ENCODE assay signal across 1 cellular context in the genomic region with DNA sequence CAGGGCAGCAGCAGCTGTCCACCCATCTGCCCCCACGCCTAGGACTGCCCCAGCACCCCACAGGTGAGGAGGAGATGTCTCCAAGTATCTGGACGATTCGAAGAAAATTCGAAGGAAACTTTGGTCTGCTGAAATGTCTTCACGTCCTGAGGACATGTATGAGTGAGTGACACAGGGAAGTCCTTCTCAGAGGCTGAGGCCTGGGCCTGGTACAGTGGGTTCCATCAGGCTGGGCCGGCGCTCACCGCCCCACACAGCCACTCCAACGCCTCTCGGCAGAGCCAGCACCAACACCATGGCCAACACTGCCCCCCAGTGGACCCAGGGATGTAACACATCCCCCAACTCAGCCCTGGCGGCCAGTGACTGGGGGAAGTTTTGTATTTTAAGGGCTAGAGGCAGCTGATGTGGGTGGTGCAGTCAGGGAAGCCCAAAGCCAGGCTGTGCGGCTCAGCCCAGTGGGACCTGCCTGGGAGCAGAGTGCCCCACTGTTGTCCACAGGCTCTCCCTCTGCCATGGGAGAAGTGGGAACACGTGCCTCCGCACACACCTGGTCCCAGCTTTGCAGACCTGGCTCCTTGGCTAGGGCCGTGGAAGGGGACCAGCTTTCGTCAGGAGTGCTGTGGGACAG.
A peak's percentile ranks its signal among the peaks of the same experiment; 100 is the strongest.
TF ChIP-seq lines count a peak whose summit lies in the region.

No MANE protein-coding gene starts in this region.

TF ChIP-seq in HepG2, 621 proteins besides CTCF, POLR2A, EP300 and RAD21 (continued from another document and continues in another):
- TF ChIP-seq, protein P1, sequence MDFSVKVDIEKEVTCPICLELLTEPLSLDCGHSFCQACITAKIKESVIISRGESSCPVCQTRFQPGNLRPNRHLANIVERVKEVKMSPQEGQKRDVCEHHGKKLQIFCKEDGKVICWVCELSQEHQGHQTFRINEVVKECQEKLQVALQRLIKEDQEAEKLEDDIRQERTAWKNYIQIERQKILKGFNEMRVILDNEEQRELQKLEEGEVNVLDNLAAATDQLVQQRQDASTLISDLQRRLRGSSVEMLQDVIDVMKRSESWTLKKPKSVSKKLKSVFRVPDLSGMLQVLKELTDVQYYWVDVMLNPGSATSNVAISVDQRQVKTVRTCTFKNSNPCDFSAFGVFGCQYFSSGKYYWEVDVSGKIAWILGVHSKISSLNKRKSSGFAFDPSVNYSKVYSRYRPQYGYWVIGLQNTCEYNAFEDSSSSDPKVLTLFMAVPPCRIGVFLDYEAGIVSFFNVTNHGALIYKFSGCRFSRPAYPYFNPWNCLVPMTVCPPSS (IDR thresholded peaks at IDR 0.05) = no peak
- TF ChIP-seq CHCHD3 (CRISPR knock-in tag; IDR thresholded peaks at IDR 0.05) = no peak
- TF ChIP-seq ZNF891 (CRISPR knock-in tag; IDR thresholded peaks at IDR 0.05) = peak; percentile 90; the same call in 1 of the 2 replicates
- TF ChIP-seq MAZ (IDR thresholded peaks at IDR 0.05; ENCODE audit: borderline replicate concordance, low read depth, low read length) = peak; percentile 66; the same call in 1 of the 2 replicates
- TF ChIP-seq MAZ (CRISPR knock-in tag; IDR thresholded peaks at IDR 0.05; ENCODE audit: low read depth) = peak; percentile 80; the same call in 1 of the 2 replicates
- TF ChIP-seq, protein P2, sequence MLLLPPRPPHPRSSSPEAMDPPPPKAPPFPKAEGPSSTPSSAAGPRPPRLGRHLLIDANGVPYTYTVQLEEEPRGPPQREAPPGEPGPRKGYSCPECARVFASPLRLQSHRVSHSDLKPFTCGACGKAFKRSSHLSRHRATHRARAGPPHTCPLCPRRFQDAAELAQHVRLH (CRISPR knock-in tag; IDR thresholded peaks at IDR 0.05; ENCODE audit: borderline replicate concordance, low read depth) = 0 out of 2 replicates have a peak, but pooled peaks have one; percentile 37
- TF ChIP-seq MIXL1 (CRISPR knock-in tag; IDR thresholded peaks at IDR 0.05) = 0 out of 2 replicates have a peak, but pooled peaks have one; percentile 51
- TF ChIP-seq, protein P3, sequence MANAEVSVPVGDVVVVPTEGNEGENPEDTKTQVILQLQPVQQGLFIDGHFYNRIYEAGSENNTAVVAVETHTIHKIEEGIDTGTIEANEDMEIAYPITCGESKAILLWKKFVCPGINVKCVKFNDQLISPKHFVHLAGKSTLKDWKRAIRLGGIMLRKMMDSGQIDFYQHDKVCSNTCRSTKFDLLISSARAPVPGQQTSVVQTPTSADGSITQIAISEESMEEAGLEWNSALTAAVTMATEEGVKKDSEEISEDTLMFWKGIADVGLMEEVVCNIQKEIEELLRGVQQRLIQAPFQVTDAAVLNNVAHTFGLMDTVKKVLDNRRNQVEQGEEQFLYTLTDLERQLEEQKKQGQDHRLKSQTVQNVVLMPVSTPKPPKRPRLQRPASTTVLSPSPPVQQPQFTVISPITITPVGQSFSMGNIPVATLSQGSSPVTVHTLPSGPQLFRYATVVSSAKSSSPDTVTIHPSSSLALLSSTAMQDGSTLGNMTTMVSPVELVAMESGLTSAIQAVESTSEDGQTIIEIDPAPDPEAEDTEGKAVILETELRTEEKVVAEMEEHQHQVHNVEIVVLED (CRISPR knock-in tag; IDR thresholded peaks at IDR 0.05; ENCODE audit: borderline replicate concordance) = peak; percentile 21; the same call in 1 of the 2 replicates
- no peak for TF ChIP-seq SATB2 (CRISPR knock-in tag; IDR thresholded peaks at IDR 0.05)
- TF ChIP-seq, protein P4, sequence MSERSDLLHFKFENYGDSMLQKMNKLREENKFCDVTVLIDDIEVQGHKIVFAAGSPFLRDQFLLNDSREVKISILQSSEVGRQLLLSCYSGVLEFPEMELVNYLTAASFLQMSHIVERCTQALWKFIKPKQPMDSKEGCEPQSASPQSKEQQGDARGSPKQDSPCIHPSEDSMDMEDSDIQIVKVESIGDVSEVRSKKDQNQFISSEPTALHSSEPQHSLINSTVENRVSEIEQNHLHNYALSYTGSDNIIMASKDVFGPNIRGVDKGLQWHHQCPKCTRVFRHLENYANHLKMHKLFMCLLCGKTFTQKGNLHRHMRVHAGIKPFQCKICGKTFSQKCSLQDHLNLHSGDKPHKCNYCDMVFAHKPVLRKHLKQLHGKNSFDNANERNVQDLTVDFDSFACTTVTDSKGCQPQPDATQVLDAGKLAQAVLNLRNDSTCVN (CRISPR knock-in tag; IDR thresholded peaks at IDR 0.05; ENCODE audit: borderline replicate concordance) = 0 out of 2 replicates have a peak, but pooled peaks have one; percentile 78
- TF ChIP-seq, protein P5, sequence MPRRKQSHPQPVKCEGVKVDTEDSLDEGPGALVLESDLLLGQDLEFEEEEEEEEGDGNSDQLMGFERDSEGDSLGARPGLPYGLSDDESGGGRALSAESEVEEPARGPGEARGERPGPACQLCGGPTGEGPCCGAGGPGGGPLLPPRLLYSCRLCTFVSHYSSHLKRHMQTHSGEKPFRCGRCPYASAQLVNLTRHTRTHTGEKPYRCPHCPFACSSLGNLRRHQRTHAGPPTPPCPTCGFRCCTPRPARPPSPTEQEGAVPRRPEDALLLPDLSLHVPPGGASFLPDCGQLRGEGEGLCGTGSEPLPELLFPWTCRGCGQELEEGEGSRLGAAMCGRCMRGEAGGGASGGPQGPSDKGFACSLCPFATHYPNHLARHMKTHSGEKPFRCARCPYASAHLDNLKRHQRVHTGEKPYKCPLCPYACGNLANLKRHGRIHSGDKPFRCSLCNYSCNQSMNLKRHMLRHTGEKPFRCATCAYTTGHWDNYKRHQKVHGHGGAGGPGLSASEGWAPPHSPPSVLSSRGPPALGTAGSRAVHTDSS (CRISPR knock-in tag; conservative IDR thresholded peaks at IDR 0.05) = no peak
- no peak for TF ChIP-seq ADNP (CRISPR knock-in tag; IDR thresholded peaks at IDR 0.05)
- no peak for TF ChIP-seq NR2F1 (CRISPR knock-in tag; IDR thresholded peaks at IDR 0.05)
- TF ChIP-seq, protein P6, sequence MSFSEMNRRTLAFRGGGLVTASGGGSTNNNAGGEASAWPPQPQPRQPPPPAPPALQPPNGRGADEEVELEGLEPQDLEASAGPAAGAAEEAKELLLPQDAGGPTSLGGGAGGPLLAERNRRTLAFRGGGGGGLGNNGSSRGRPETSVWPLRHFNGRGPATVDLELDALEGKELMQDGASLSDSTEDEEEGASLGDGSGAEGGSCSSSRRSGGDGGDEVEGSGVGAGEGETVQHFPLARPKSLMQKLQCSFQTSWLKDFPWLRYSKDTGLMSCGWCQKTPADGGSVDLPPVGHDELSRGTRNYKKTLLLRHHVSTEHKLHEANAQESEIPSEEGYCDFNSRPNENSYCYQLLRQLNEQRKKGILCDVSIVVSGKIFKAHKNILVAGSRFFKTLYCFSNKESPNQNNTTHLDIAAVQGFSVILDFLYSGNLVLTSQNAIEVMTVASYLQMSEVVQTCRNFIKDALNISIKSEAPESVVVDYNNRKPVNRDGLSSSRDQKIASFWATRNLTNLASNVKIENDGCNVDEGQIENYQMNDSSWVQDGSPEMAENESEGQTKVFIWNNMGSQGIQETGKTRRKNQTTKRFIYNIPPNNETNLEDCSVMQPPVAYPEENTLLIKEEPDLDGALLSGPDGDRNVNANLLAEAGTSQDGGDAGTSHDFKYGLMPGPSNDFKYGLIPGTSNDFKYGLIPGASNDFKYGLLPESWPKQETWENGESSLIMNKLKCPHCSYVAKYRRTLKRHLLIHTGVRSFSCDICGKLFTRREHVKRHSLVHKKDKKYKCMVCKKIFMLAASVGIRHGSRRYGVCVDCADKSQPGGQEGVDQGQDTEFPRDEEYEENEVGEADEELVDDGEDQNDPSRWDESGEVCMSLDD (CRISPR knock-in tag; IDR thresholded peaks at IDR 0.05; ENCODE audit: borderline replicate concordance) = no peak
- TF ChIP-seq, protein P7, sequence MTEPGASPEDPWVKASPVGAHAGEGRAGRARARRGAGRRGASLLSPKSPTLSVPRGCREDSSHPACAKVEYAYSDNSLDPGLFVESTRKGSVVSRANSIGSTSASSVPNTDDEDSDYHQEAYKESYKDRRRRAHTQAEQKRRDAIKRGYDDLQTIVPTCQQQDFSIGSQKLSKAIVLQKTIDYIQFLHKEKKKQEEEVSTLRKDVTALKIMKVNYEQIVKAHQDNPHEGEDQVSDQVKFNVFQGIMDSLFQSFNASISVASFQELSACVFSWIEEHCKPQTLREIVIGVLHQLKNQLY (CRISPR knock-in tag; IDR thresholded peaks at IDR 0.05) = no peak
- no peak for TF ChIP-seq NR2F2 (IDR thresholded peaks at IDR 0.05; ENCODE audit: borderline replicate concordance, low read depth)
- TF ChIP-seq, protein P8, sequence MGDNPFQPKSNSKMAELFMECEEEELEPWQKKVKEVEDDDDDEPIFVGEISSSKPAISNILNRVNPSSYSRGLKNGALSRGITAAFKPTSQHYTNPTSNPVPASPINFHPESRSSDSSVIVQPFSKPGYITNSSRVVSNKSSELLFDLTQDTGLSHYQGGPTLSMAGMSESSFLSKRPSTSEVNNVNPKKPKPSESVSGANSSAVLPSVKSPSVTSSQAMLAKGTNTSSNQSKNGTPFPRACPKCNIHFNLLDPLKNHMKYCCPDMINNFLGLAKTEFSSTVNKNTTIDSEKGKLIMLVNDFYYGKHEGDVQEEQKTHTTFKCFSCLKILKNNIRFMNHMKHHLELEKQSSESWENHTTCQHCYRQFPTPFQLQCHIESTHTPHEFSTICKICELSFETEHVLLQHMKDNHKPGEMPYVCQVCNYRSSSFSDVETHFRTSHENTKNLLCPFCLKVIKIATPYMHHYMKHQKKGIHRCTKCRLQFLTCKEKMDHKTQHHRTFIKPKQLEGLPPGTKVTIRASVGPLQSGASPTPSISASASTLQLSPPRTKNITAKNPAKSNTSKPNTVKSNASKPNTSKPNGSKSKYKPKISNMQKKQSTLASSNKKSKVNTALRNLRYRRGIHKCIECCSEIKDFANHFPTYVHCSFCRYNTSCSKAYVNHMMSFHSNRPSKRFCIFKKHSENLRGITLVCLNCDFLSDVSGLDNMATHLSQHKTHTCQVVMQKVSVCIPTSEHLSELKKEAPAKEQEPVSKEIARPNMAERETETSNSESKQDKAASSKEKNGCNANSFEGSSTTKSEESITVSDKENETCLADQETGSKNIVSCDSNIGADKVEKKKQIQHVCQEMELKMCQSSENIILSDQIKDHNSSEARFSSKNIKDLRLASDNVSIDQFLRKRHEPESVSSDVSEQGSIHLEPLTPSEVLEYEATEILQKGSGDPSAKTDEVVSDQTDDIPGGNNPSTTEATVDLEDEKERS (CRISPR knock-in tag; IDR thresholded peaks at IDR 0.05) = no peak
- peak; percentile 59; the same call in 1 of the 2 replicates for TF ChIP-seq ZNF768 (CRISPR knock-in tag; IDR thresholded peaks at IDR 0.05)
- TF ChIP-seq, protein P9, sequence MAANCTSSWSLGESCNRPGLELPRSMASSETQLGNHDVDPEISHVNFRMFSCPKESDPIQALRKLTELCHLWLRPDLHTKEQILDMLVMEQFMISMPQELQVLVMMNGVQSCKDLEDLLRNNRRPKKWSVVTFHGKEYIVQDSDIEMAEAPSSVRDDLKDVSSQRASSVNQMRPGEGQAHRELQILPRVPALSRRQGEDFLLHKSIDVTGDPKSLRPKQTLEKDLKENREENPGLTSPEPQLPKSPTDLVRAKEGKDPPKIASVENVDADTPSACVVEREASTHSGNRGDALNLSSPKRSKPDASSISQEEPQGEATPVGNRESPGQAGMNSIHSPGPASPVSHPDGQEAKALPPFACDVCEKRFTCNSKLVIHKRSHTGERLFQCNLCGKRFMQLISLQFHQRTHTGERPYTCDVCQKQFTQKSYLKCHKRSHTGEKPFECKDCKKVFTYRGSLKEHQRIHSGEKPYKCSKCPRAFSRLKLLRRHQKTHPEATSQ (CRISPR knock-in tag; IDR thresholded peaks at IDR 0.05; ENCODE audit: borderline replicate concordance) = 0 out of 2 replicates have a peak, but pooled peaks have one; percentile 78
- no peak for TF ChIP-seq RFX3 (CRISPR knock-in tag; IDR thresholded peaks at IDR 0.05)
- TF ChIP-seq, protein P10, sequence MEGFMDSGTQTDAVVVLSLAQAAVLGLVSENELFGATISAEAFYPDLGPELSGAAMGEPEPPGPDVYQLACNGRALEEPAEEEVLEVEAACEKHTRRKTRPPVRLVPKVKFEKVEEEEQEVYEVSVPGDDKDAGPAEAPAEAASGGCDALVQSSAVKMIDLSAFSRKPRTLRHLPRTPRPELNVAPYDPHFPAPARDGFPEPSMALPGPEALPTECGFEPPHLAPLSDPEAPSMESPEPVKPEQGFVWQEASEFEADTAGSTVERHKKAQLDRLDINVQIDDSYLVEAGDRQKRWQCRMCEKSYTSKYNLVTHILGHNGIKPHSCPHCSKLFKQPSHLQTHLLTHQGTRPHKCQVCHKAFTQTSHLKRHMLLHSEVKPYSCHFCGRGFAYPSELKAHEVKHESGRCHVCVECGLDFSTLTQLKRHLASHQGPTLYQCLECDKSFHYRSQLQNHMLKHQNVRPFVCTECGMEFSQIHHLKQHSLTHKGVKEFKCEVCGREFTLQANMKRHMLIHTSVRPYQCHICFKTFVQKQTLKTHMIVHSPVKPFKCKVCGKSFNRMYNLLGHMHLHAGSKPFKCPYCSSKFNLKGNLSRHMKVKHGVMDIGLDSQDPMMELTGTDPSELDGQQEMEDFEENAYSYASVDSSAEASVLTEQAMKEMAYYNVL (CRISPR knock-in tag; IDR thresholded peaks at IDR 0.05; ENCODE audit: borderline replicate concordance) = no peak
- peak; percentile 93 for TF ChIP-seq SMC3 (IDR thresholded peaks at IDR 0.05; ENCODE audit: low read length)
- TF ChIP-seq KLF13 (CRISPR knock-in tag; IDR thresholded peaks at IDR 0.05) = peak; percentile 13; the same call in 1 of the 2 replicates
- TF ChIP-seq ZNF879 (CRISPR knock-in tag; IDR thresholded peaks at IDR 0.05) = no peak
- TF ChIP-seq, protein P11, sequence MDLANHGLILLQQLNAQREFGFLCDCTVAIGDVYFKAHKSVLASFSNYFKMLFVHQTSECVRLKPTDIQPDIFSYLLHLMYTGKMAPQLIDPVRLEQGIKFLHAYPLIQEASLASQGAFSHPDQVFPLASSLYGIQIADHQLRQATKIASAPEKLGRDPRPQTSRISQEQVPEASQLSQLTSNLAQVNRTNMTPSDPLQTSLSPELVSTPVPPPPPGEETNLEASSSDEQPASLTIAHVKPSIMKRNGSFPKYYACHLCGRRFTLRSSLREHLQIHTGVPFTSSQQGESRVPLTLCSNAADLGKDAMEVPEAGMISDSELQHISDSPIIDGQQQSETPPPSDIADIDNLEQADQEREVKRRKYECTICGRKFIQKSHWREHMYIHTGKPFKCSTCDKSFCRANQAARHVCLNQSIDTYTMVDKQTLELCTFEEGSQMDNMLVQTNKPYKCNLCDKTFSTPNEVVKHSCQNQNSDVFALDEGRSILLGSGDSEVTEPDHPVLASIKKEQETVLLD (CRISPR knock-in tag; IDR thresholded peaks at IDR 0.05; ENCODE audit: low read depth) = no peak
- TF ChIP-seq, protein P12, sequence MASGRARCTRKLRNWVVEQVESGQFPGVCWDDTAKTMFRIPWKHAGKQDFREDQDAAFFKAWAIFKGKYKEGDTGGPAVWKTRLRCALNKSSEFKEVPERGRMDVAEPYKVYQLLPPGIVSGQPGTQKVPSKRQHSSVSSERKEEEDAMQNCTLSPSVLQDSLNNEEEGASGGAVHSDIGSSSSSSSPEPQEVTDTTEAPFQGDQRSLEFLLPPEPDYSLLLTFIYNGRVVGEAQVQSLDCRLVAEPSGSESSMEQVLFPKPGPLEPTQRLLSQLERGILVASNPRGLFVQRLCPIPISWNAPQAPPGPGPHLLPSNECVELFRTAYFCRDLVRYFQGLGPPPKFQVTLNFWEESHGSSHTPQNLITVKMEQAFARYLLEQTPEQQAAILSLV (CRISPR knock-in tag; IDR thresholded peaks at IDR 0.05; ENCODE audit: borderline replicate concordance) = peak; percentile 72; the same call in 1 of the 2 replicates
- TF ChIP-seq PHF5A (CRISPR knock-in tag; IDR thresholded peaks at IDR 0.05; ENCODE audit: low read depth, unreplicated experiment) = peak; percentile 70
- no peak for TF ChIP-seq HMGA1 (CRISPR knock-in tag; conservative IDR thresholded peaks at IDR 0.05)
- TF ChIP-seq ZNF549 (CRISPR knock-in tag; IDR thresholded peaks at IDR 0.05) = no peak
- 0 out of 2 replicates have a peak, but pooled peaks have one; percentile 47 for TF ChIP-seq ZNF556 (CRISPR knock-in tag; IDR thresholded peaks at IDR 0.05; ENCODE audit: borderline replicate concordance)
